Comparison of ENCODE assay signal across 22 cellular contexts in genomic region chr20:2350606-2351005, GRCh38. TPM values are rescaled to one million over a fixed set of nuclear protein-coding genes. Genes with fewer than 3 reads are reported as not detected.
DNase-seq lines count a peak whose midpoint lies in the region; ATAC-seq, FAIRE-seq and TF ChIP-seq lines count a peak whose summit lies in the region.
"Had no signal": no experiment of that assay in that cellular context is flagged by ENCODE, and none has a peak within 500 bp of the region (broad histone marks: within the 10 kb centered on the region; RNA-seq: fewer than 3 reads in every experiment).

No MANE protein-coding gene starts in this region.

- H3K27ac Mint-ChIP-seq in HFFc6: no peak overlapping the region
- no peak overlapping the region for H3K27ac Mint-ChIP-seq in endodermal cell
- no peak overlapping the region for H3K27ac Mint-ChIP-seq in endothelial cell (ENCODE audit: unreplicated experiment)
- H3K27ac Mint-ChIP-seq: CD14-positive monocyte; CD4-positive, alpha-beta memory T cell had no signal

- H3K36me3 Mint-ChIP-seq in HFFc6 (ENCODE audit: low read depth): no peaks in the 10 kb centered on the region
- H3K36me3 Mint-ChIP-seq in endodermal cell (ENCODE audit: low read depth): no peaks in the 10 kb centered on the region
- H3K36me3 Mint-ChIP-seq in endothelial cell (ENCODE audit: low read depth, unreplicated experiment): peaks cover 3% of the 10 kb centered on the region
- H3K36me3 Mint-ChIP-seq: CD14-positive monocyte; CD4-positive, alpha-beta memory T cell had no signal

- no peaks in the 10 kb centered on the region for H3K4me1 ChIP-seq in A549
- no peaks in the 10 kb centered on the region for H3K4me1 ChIP-seq in endodermal cell (ENCODE audit: control insufficient read depth, insufficient read depth, low read length)
- peaks cover 15 to 17% of the 10 kb centered on the region in 2 experiments for H3K4me1 ChIP-seq in trophoblast cell (ENCODE audit: control insufficient read depth in 1 of 2, insufficient read depth in 2 of 2, low read length in 2 of 2)
- H3K4me1 ChIP-seq in breast epithelium: no peaks in the 10 kb centered on the region

- peak; percentile 7 for FAIRE-seq in A549 (lab: Jason Lieb, UNC)
- FAIRE-seq: H1, HTR-8/SVneo had no signal

- H3K9ac ChIP-seq in endodermal cell (ENCODE audit: extremely low read depth, low read length, poor library complexity, severe bottlenecking) (no peak overlapping the region), trophoblast cell (ENCODE audit: low read length) (peak overlapping the region; percentile 26)
- H3K9ac ChIP-seq: BLaER1 had no signal

- H3K4me1 Mint-ChIP-seq in HFFc6 (ENCODE audit: low read depth) (peaks cover 52% of the 10 kb centered on the region), endodermal cell (peaks cover 3% of the 10 kb centered on the region), endothelial cell (ENCODE audit: unreplicated experiment) (no peaks in the 10 kb centered on the region)

- H3K4me3 Mint-ChIP-seq in HFFc6 (no peak overlapping the region), endodermal cell (no peak overlapping the region), endothelial cell (ENCODE audit: unreplicated experiment) (no peak overlapping the region)
- H3K4me3 Mint-ChIP-seq: CD14-positive monocyte; CD4-positive, alpha-beta memory T cell had no signal

- no peaks in the 10 kb centered on the region for H3K79me2 ChIP-seq in trophoblast cell (ENCODE audit: control insufficient read depth, insufficient read depth, low read length, poor library complexity)

- H3K9me3 Mint-ChIP-seq in HFFc6 (peaks cover 4% of the 10 kb centered on the region; the same call in 1 of the 2 replicates), endodermal cell (no peaks in the 10 kb centered on the region), endothelial cell (ENCODE audit: unreplicated experiment) (no peaks in the 10 kb centered on the region)

- no peak overlapping the region for H3K4ac ChIP-seq in trophoblast cell (ENCODE audit: low read depth, low read length)

- no peak for TF ChIP-seq CTCF in A549 (IDR thresholded peaks at IDR 0.05)
- TF ChIP-seq CTCF in HFFc6 (IDR thresholded peaks at IDR 0.05): peak; percentile 35
- TF ChIP-seq CTCF in endodermal cell (conservative IDR thresholded peaks at IDR 0.05): peak; percentile 29
- no peak for TF ChIP-seq CTCF in endothelial cell (IDR thresholded peaks at IDR 0.05; ENCODE audit: unreplicated experiment)
- no peak for TF ChIP-seq CTCF in breast epithelium (IDR thresholded peaks at IDR 0.05)

- POLR2A ChIA-PET in A549 (lab: Yijun Ruan, JAX): interaction anchor here (1.4 kb wide), 1 partner anchor 143 kb away, joined by 3 read pairs; no protein-coding TSS in a partner anchor

- H3K36me3 ChIP-seq in endodermal cell (ENCODE audit: control insufficient read depth, insufficient read depth, low read length): no peaks in the 10 kb centered on the region
- no peaks in the 10 kb centered on the region for H3K36me3 ChIP-seq in trophoblast cell (ENCODE audit: control insufficient read depth in 1 of 2, insufficient read depth in 2 of 2, low read length in 2 of 2)
- H3K36me3 ChIP-seq in breast epithelium: no peaks in the 10 kb centered on the region
- H3K36me3 ChIP-seq: BLaER1 had no signal

- ATAC-seq in A549 (no peak), GM21737 (IDR thresholded peaks at IDR 0.05; ENCODE audit: unreplicated experiment) (no peak)

- H3K27ac ChIP-seq in A549 (no peak overlapping the region), endodermal cell (ENCODE audit: low read depth, low read length) (no peak overlapping the region), trophoblast cell (ENCODE audit: low read depth, low read length) (no peak overlapping the region), breast epithelium (no peak overlapping the region)
- H3K27ac ChIP-seq: 22Rv1, BLaER1 had no signal

- no peak for TF ChIP-seq EP300 in A549 (IDR thresholded peaks at IDR 0.05)

- no peaks in the 10 kb centered on the region for H3K79me1 ChIP-seq in trophoblast cell (ENCODE audit: low read length)

- no peak overlapping the region for H2AK5ac ChIP-seq in trophoblast cell (ENCODE audit: low read length)

- H4K12ac ChIP-seq in trophoblast cell (ENCODE audit: low read depth, low read length): no peak overlapping the region

- no peak overlapping the region for H3K23ac ChIP-seq in trophoblast cell (ENCODE audit: low read length)

- TF ChIP-seq POLR2A in A549 (IDR thresholded peaks at IDR 0.05; ENCODE audit: low read length) (no peak), breast epithelium (IDR thresholded peaks at IDR 0.05) (no peak)

- no peak overlapping the region for H3K14ac ChIP-seq in trophoblast cell (ENCODE audit: low read length)

- H3K18ac ChIP-seq in trophoblast cell (ENCODE audit: low read length): no peak overlapping the region

- H3K27me3 ChIP-seq in endodermal cell (ENCODE audit: control insufficient read depth, insufficient read depth, low read length, poor library complexity, severe bottlenecking) (no peaks in the 10 kb centered on the region), trophoblast cell (ENCODE audit: insufficient read depth, low read length) (no peaks in the 10 kb centered on the region), breast epithelium (no peaks in the 10 kb centered on the region)
- H3K27me3 ChIP-seq: BLaER1 had no signal

- no peak for TF ChIP-seq RAD21 in A549 (conservative IDR thresholded peaks at IDR 0.05 in 1 of 2, IDR thresholded peaks at IDR 0.05 in 1 of 2)

- WGBS in A549 (ENCODE audit: missing lambda C conversion rate): 57% methylated on average over 5 of the region's 5 CpGs
- WGBS in endodermal cell (ENCODE audit: insufficient coverage in 1 of 2, insufficient read length in 1 of 2), 2 experiments: 72 to 90% methylated on average over 3 to 5 of the region's 5 CpGs
- no CpG with 5 or more reads among the region's 5 CpGs for WGBS in trophoblast cell (ENCODE audit: extremely low coverage, insufficient coverage, insufficient read length)

- peaks cover 1% of the 10 kb centered on the region; the same call in 1 of the 2 replicates for H3K27me3 Mint-ChIP-seq in HFFc6 (ENCODE audit: insufficient read depth)
- peaks cover 3% of the 10 kb centered on the region for H3K27me3 Mint-ChIP-seq in endodermal cell (ENCODE audit: insufficient read depth)
- H3K27me3 Mint-ChIP-seq in endothelial cell (ENCODE audit: unreplicated experiment): peaks cover 4% of the 10 kb centered on the region

- H2BK12ac ChIP-seq in trophoblast cell (ENCODE audit: low read length): no peak overlapping the region

- intact Hi-C loops in breast epithelium (cut with DNase I; ENCODE audit: low total_unique reads): no loop called here

- H3K9me3 ChIP-seq in A549 (peaks cover 8% of the 10 kb centered on the region; the same call in 1 of the 3 replicates), endodermal cell (ENCODE audit: control insufficient read depth, low read length) (no peaks in the 10 kb centered on the region), trophoblast cell (ENCODE audit: insufficient read depth, low read depth, low read length) (no peaks in the 10 kb centered on the region), breast epithelium (peaks cover 0 to 7% of the 10 kb centered on the region in 2 donors)
- H3K9me3 ChIP-seq: BLaER1 had no signal

- CTCF ChIA-PET in A549 (lab: Yijun Ruan, JAX): interaction anchor here (0.6 to 1.5 kb wide), 8 partner anchors 11 to 179 kb away, joined by 3 to 5 read pairs (median 4); no protein-coding TSS in a partner anchor

- H2BK120ac ChIP-seq in trophoblast cell (ENCODE audit: insufficient read depth, low read length, poor library complexity): no peak overlapping the region

- no peak overlapping the region for H3K4me3 ChIP-seq in A549
- no peak overlapping the region for H3K4me3 ChIP-seq in endodermal cell (ENCODE audit: low read length)
- H3K4me3 ChIP-seq in trophoblast cell (ENCODE audit: low read depth, low read length): no peak overlapping the region
- no peak overlapping the region for H3K4me3 ChIP-seq in breast epithelium
- H3K4me3 ChIP-seq: BLaER1 had no signal

- no peak overlapping the region for H3K4me2 ChIP-seq in A549
- H3K4me2 ChIP-seq in trophoblast cell (ENCODE audit: low read length): no peak overlapping the region
- H3K4me2 ChIP-seq: BLaER1 had no signal

- DNase-seq in A549 (ENCODE audit: low read depth in 1 of 2, low spot score in 1 of 2) (no peak), HFFc6 (no peak), endodermal cell (no peak), trophoblast cell (no peak), endothelial cell (ENCODE audit: low spot score) (no peak), breast epithelium (ENCODE audit: low spot score in 2 of 2) (no peak)
- DNase-seq: CD4-positive, alpha-beta memory T cell; DMS153; DMS79; GF-D8; HCEC 1CT; IMR-90; KBM-7 had no signal

- no peak overlapping the region for H2BK5ac ChIP-seq in trophoblast cell (ENCODE audit: low read depth, low read length, poor library complexity)

- H2AFZ ChIP-seq in trophoblast cell (ENCODE audit: insufficient read depth, low read length, poor library complexity): no peak overlapping the region

- no peak overlapping the region for H4K91ac ChIP-seq in trophoblast cell (ENCODE audit: low read depth, low read length)

- no peak overlapping the region for H4K8ac ChIP-seq in trophoblast cell (ENCODE audit: low read depth, low read length)

TF ChIP-seq in A549, 52 proteins besides CTCF, POLR2A, EP300 and RAD21 (continues in another document):
- TF ChIP-seq JUNB (IDR thresholded peaks at IDR 0.05): no peak

RNA-seq across cellular contexts. Expression of gene TGM6, which starts 30.1 kb away (rescaled TPM):
- polyA plus RNA-seq in A549 (2011; rRNA removed) (not detected in 2 replicates), A549 (2017; fragmentation: RNase III; extraction: RNeasy Plus Mini Kit Qiagen cat#74134 plus additional on column Dnase treatment) (not detected in 3 replicates)
- not detected in 2 replicates for polyA plus RNA-seq in A549 (2012; cell fraction: cytosol; rRNA removed)
- polyA plus RNA-seq in A549 (2012; cell fraction: nucleus; rRNA removed): not detected in 2 replicates
- not detected in 2 replicates for polyA minus RNA-seq in A549 (2011; rRNA and poly(A)+ RNA removed)
- not detected for total RNA-seq in HFFc6 (2021; fragmentation: NEBNext Ultra II Directional; extraction: Animal tissue kit (Norgen Biotek cat#: 25700))
- total RNA-seq in endodermal cell (not detected), endothelial cell (ENCODE audit: unreplicated experiment) (not detected), breast epithelium (not detected)
- polyA plus RNA-seq in endodermal cell (2013, experiment 1 of 2): not detected
- not detected for polyA plus RNA-seq in endodermal cell (2013, experiment 2 of 2)
- polyA plus RNA-seq in trophoblast cell (2013): not detected in 2 replicates
- total RNA-seq: A673; CD4-positive, alpha-beta memory T cell; Daoy; H1; IMR-90 had no signal
- polyA plus RNA-seq: AG04450; CD14-positive monocyte; CD4-positive, alpha-beta memory T cell; IMR-90 had no signal

RNA-seq across cellular contexts. Expression of gene TGM3, which starts 54.8 kb away (rescaled TPM):
- polyA plus RNA-seq in A549 (2011; rRNA removed): 0.14 and 0.24 TPM in 2 replicates
- polyA plus RNA-seq in A549 (2012; cell fraction: cytosol; rRNA removed): 0.01 TPM in 1 of 2 replicates, not detected in the other
- 0.06 and 0.10 TPM in 2 replicates for polyA plus RNA-seq in A549 (2012; cell fraction: nucleus; rRNA removed)
- 0.03 TPM in 1 of 3 replicates, not detected in the others for polyA plus RNA-seq in A549 (2017; fragmentation: RNase III; extraction: RNeasy Plus Mini Kit Qiagen cat#74134 plus additional on column Dnase treatment)
- polyA minus RNA-seq in A549 (2011; rRNA and poly(A)+ RNA removed): 0.08 and 0.15 TPM in 2 replicates
- total RNA-seq in HFFc6 (2021; fragmentation: NEBNext Ultra II Directional; extraction: Animal tissue kit (Norgen Biotek cat#: 25700)): under 1 TPM in 2 of 6 experiments, not detected in 4; 0.09 to 0.15 TPM
- under 1 TPM; 0.29 to 0.38 TPM for total RNA-seq in endodermal cell
- polyA plus RNA-seq in endodermal cell (2013, experiment 1 of 2): not detected
- polyA plus RNA-seq in endodermal cell (2013, experiment 2 of 2): 0.21 TPM
- polyA plus RNA-seq in trophoblast cell (2013): 0.01 and 0.03 TPM in 2 replicates
- total RNA-seq in endothelial cell (ENCODE audit: unreplicated experiment): not detected
- total RNA-seq in breast epithelium: not detected
- total RNA-seq: CD4-positive, alpha-beta memory T cell; Daoy; H1; IMR-90 had no signal
- polyA plus RNA-seq: AG04450; CD14-positive monocyte; CD4-positive, alpha-beta memory T cell; IMR-90 had no signal

Comparison
In these comparisons a context has a peak if more than half of its experiments do, and no peak if none do; other contexts are left out.
1. CTCF ChIP-seq: peak in HFFc6 (single experiment) and endodermal cell (single experiment); none in A549 (single experiment), endothelial cell (single experiment) and breast epithelium (0 of 3).